ENCODE assay signal across 35 cellular contexts in the genomic region with DNA sequence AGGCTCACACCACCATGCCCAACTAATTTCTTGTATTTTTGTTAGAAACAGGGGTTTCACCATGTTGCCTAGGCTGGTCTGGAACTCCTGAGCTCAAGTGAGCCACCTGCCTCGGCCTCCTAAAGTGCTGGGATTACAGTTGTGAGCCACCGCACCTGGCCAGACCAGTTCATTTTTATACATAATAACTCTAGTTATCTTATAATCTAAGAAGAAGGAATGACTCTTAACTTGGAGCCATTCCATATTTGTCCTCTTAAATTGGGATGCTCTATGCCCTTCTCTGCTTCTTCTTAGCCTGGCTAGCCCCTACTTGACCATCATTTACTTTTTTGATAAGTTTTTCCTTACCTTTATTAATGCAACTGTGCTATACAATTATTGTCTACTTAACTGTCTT.
"Had no signal": no experiment of that assay in that cellular context is flagged by ENCODE, and none has a peak within 500 bp of the region (broad histone marks: within the 10 kb centered on the region; RNA-seq: fewer than 3 reads in every experiment).

No MANE protein-coding gene starts in this region.

- H3K4me3 ChIP-seq: MG63 had no signal

- H3K4me2 ChIP-seq: KMS-11 had no signal

- H3K36me3 ChIP-seq: MG63 had no signal

- DNase-seq: Karpas-422, Kasumi-1, KG1, MG63, MM.1S, MV-4-11, NCI-H1048, NCI-H1092, NCI-H1092 treated with DMSO at 0.1 percent for 48 hours, NCI-H1105, NCI-H1105 treated with DMSO at 0.1 percent for 48 hours, NCI-H1417, NCI-H1417 treated with DMSO at 0.1 percent for 48 hours, NCI-H1436, NCI-H1436 treated with DMSO at 0.1 percent for 48 hours, NCI-H146, NCI-H1694 treated with DMSO at 0.1 percent for 48 hours, NCI-H187, NCI-H187 treated with DMSO at 0.1 percent for 48 hours, NCI-H1930, NCI-H2029, NCI-H2029 treated with DMSO at 0.1 percent for 48 hours, NCI-H2081, NCI-H2081 treated with DMSO at 0.1 percent for 48 hours, NCI-H2107, NCI-H2171, NCI-H2171 treated with DMSO at 0.1 percent for 48 hours, NCI-H2227 treated with DMSO at 0.1 percent for 48 hours, NCI-H226, NCI-H345, NCI-H446, NCI-H446 treated with DMSO at 0.1 percent for 48 hours, NCI-H510A, NCI-H510A treated with DMSO at 0.1 percent for 48 hours had no signal

- H3K27me3 ChIP-seq: MG63 had no signal

- H3K9me3 ChIP-seq: MG63 had no signal

- H3K27ac ChIP-seq: KMS-11 had no signal

- H3K9ac ChIP-seq: KMS-11 had no signal
